In genomic region chr10:116163308-116163707, GRCh38 we compare ENCODE assay signal across 19 cellular contexts.
DNase-seq lines count a peak whose midpoint lies in the region; ATAC-seq and TF ChIP-seq lines count a peak whose summit lies in the region.
"Had no signal": no experiment of that assay in that cellular context is flagged by ENCODE, and none has a peak within 500 bp of the region (broad histone marks: within the 10 kb centered on the region; RNA-seq: fewer than 3 reads in every experiment).

No MANE protein-coding gene starts in this region.

- ATAC-seq in left ventricle myocardium superior: no peak
- ATAC-seq: CD8-positive, alpha-beta T cell; GM23338 had no signal

- no peak overlapping the region for H3K4me3 ChIP-seq in endodermal cell (ENCODE audit: low read length)
- H3K4me3 ChIP-seq: BLaER1 treated with 17β-estradiol and CSF1 and Interleukin-3, amounts not matched to agents 10 nM and 100 nM; GM23338 had no signal

- H3K27ac ChIP-seq in endodermal cell (ENCODE audit: low read depth, low read length): no peak overlapping the region
- H3K27ac ChIP-seq: BLaER1 treated with 17β-estradiol and CSF1 and Interleukin-3, amounts not matched to agents 10 nM and 100 nM; HL-60 had no signal

- peaks cover 6% of the 10 kb centered on the region for H3K9me3 Mint-ChIP-seq in endodermal cell

- H3K27me3 ChIP-seq in endodermal cell (ENCODE audit: control insufficient read depth, insufficient read depth, low read length, poor library complexity, severe bottlenecking): no peaks in the 10 kb centered on the region
- H3K27me3 ChIP-seq: BLaER1 treated with 17β-estradiol and CSF1 and Interleukin-3, amounts not matched to agents 10 nM and 100 nM had no signal

- TF ChIP-seq CTCF in endodermal cell (conservative IDR thresholded peaks at IDR 0.05): no peak

- H3K9me3 ChIP-seq in endodermal cell (ENCODE audit: control insufficient read depth, low read length): no peaks in the 10 kb centered on the region

- intact Hi-C loops in left ventricle myocardium superior (cut with micrococcal nuclease): no loop called here

- H3K4me1 Mint-ChIP-seq in endodermal cell: no peaks in the 10 kb centered on the region
- H3K4me1 Mint-ChIP-seq: B cell had no signal

- peak; percentile 31 for DNase-seq in Ammon's horn (ENCODE audit: low spot score)
- DNase-seq in endodermal cell: peak; percentile 12
- peak; percentile 18 for DNase-seq in islet precursor cell
- DNase-seq in putamen (ENCODE audit: low spot score): peak; percentile 20
- no peak for DNase-seq in NCI-H748 treated with DMSO at 0.1 percent for 48 hours (lab: John Stamatoyannopoulos, UW)
- no peak for DNase-seq in activated effector memory CD4-positive, alpha-beta T cell treated with anti-CD3 and anti-CD28 coated beads, Interleukin-2, amount 50 U/mL, for 16 hours
- no peak for DNase-seq in left ventricle myocardium superior
- DNase-seq: 8988T; Calu3; CD8-positive, alpha-beta T cell; DMS 273 treated with DMSO at 0.1 percent for 48 hours; DMS53; DND-41; EL; HCEC 1CT had no signal

- H3K9ac ChIP-seq in endodermal cell (ENCODE audit: extremely low read depth, low read length, poor library complexity, severe bottlenecking): no peak overlapping the region
- H3K9ac ChIP-seq: BLaER1 treated with 17β-estradiol and CSF1 and Interleukin-3, amounts not matched to agents 10 nM and 100 nM had no signal

- H3K4me1 ChIP-seq in endodermal cell (ENCODE audit: control insufficient read depth, insufficient read depth, low read length): no peaks in the 10 kb centered on the region
- H3K4me1 ChIP-seq: BLaER1 treated with 17β-estradiol and CSF1 and Interleukin-3, amounts not matched to agents 10 nM and 100 nM had no signal

- H3K27ac Mint-ChIP-seq in endodermal cell: no peak overlapping the region
- H3K27ac Mint-ChIP-seq: B cell; CD8-positive, alpha-beta T cell; GM23338 had no signal

- H3K27me3 Mint-ChIP-seq in endodermal cell (ENCODE audit: insufficient read depth): no peaks in the 10 kb centered on the region
- H3K27me3 Mint-ChIP-seq: B cell had no signal

- no peaks in the 10 kb centered on the region for H3K36me3 ChIP-seq in endodermal cell (ENCODE audit: control insufficient read depth, insufficient read depth, low read length)
- H3K36me3 ChIP-seq: BLaER1 treated with 17β-estradiol and CSF1 and Interleukin-3, amounts not matched to agents 10 nM and 100 nM had no signal

- no peak overlapping the region for H3K4me3 Mint-ChIP-seq in endodermal cell
- H3K4me3 Mint-ChIP-seq: B cell; CD8-positive, alpha-beta T cell; GM23338 had no signal

- peaks cover 3% of the 10 kb centered on the region for H3K36me3 Mint-ChIP-seq in endodermal cell (ENCODE audit: low read depth)
- H3K36me3 Mint-ChIP-seq: CD8-positive, alpha-beta T cell had no signal

- WGBS in endodermal cell (ENCODE audit: insufficient coverage in 1 of 2, insufficient read length in 1 of 2), 2 experiments: 81 to 83% methylated on average over 4 to 8 of the region's 8 CpGs

Comparison
In these comparisons a context has a peak if more than half of its experiments do, and no peak if none do; other contexts are left out.
1. DNase-seq: peak in Ammon's horn (single experiment), endodermal cell (single experiment), islet precursor cell (single experiment) and putamen (single experiment); none in NCI-H748 treated with DMSO at 0.1 percent for 48 hours (single experiment), activated effector memory CD4-positive, alpha-beta T cell treated with anti-CD3 and anti-CD28 coated beads, Interleukin-2, amount 50 U/mL, for 16 hours (single experiment) and left ventricle myocardium superior (single experiment).